23 cellular contexts compared by ENCODE assay signal in the genomic region with DNA sequence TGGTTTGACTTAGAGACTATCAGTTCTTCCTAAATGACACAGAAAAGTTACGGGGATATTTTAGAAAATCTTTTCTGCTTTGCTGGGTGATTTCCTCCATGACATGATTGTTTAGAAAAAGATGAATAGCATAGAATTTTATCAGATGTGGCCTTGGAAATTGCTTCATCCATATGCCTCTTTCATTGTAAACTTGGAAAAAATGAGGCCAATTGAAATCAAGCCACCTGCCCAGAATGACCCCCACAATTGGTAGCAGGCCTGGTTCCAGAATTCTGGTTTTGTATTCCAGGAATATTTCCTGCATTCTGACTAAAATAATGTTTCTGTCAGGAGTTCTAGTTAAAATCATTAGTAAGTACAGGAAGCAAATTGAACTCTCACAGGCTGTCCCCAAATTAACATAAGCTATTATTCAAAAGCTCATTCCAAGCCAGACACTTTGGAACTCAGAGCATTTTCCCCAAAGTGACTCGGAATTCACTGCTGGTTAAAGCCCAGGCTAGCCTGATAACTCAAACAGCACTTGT.
"Had no signal": no experiment of that assay in that cellular context is flagged by ENCODE, and none has a peak within 500 bp of the region (broad histone marks: within the 10 kb centered on the region; RNA-seq: fewer than 3 reads in every experiment).

No MANE protein-coding gene starts in this region.

- H3K4me3 Mint-ChIP-seq: naive thymus-derived CD8-positive, alpha-beta T cell; stimulated activated memory B cell treated with anti-CD40 and anti-IgM and Interleukin-4, amounts not matched to agents 10 μg/mL and 1 μg/mL and 100 μg/mL, for 72 hours had no signal

- H3K27me3 ChIP-seq: adrenal gland, ascending aorta, neutrophil, ovary, stomach, testis, uterus had no signal

- H3K36me3 Mint-ChIP-seq: activated naive CD4-positive, alpha-beta T cell treated with anti-CD3 and anti-CD28 coated beads, Interleukin-2, amount 50 U/mL, for 72 hours; naive thymus-derived CD8-positive, alpha-beta T cell; stimulated activated memory B cell treated with anti-CD40 and anti-IgM and Interleukin-4, amounts not matched to agents 10 μg/mL and 1 μg/mL and 100 μg/mL, for 72 hours had no signal

- H3K36me3 ChIP-seq: adrenal gland, ascending aorta, neutrophil, ovary, prostate gland, stomach, uterus had no signal

- H3K27me3 Mint-ChIP-seq: stimulated activated memory B cell treated with anti-CD40 and anti-IgM and Interleukin-4, amounts not matched to agents 10 μg/mL and 1 μg/mL and 100 μg/mL, for 72 hours had no signal

- H3K4me1 ChIP-seq: adrenal gland, ascending aorta, prostate gland, stomach, testis, uterus had no signal

- H3K27ac Mint-ChIP-seq: activated naive CD4-positive, alpha-beta T cell treated with anti-CD3 and anti-CD28 coated beads, Interleukin-2, amount 50 U/mL, for 72 hours; naive thymus-derived CD8-positive, alpha-beta T cell; stimulated activated memory B cell treated with anti-CD40 and anti-IgM and Interleukin-4, amounts not matched to agents 10 μg/mL and 1 μg/mL and 100 μg/mL, for 72 hours had no signal

- DNase-seq: activated CD4-positive, alpha-beta T cell treated with anti-CD3 and anti-CD28 coated beads for 1 hour; activated gamma-delta T cell treated with Interleukin-2 at 50 U/mL for 16 hours; activated T-cell treated with anti-CD3 and anti-CD28 coated beads, Interleukin-2, amount 50 U/mL, for 1 hour; adrenal gland; cerebellar nuclear complex; foreskin melanocyte; kidney; naive thymus-derived CD8-positive, alpha-beta T cell; ovary; stimulated activated CD4-positive, alpha-beta T cell treated with anti-CD3 and anti-CD28 coated beads, Interleukin-12 subunit alpha, Interleukin-12 subunit beta, amount 100 ng/mL, for 4 hours; stimulated activated CD4-positive, alpha-beta T cell treated with anti-CD3 and anti-CD28 coated beads, Interleukin-1b, Interleukin-23, amount 100 ng/mL, for 48 hours; stomach; T-helper 9 cell; testis; trophoblast cell; uterus had no signal

- H3K4me3 ChIP-seq: adrenal gland, ascending aorta, lung, ovary, prostate gland, stomach, testis, uterus had no signal

- H3K9me3 ChIP-seq: adrenal gland, ascending aorta, neutrophil, ovary, prostate gland, stomach, testis, uterus had no signal

- H3K4me1 Mint-ChIP-seq: naive thymus-derived CD8-positive, alpha-beta T cell; stimulated activated memory B cell treated with anti-CD40 and anti-IgM and Interleukin-4, amounts not matched to agents 10 μg/mL and 1 μg/mL and 100 μg/mL, for 72 hours had no signal

- H3K27ac ChIP-seq: adrenal gland, ascending aorta, epithelial cell of prostate, neutrophil, ovary, prostate gland, stomach, testis, uterus had no signal

- ATAC-seq: activated naive CD4-positive, alpha-beta T cell treated with anti-CD3 and anti-CD28 coated beads, Interleukin-2, amount 50 U/mL, for 72 hours; naive thymus-derived CD8-positive, alpha-beta T cell; stimulated activated memory B cell treated with anti-CD40 and anti-IgM and Interleukin-4, amounts not matched to agents 10 μg/mL and 1 μg/mL and 100 μg/mL, for 72 hours had no signal
